Comparison of ENCODE assay signal across 27 cellular contexts in the genomic region with DNA sequence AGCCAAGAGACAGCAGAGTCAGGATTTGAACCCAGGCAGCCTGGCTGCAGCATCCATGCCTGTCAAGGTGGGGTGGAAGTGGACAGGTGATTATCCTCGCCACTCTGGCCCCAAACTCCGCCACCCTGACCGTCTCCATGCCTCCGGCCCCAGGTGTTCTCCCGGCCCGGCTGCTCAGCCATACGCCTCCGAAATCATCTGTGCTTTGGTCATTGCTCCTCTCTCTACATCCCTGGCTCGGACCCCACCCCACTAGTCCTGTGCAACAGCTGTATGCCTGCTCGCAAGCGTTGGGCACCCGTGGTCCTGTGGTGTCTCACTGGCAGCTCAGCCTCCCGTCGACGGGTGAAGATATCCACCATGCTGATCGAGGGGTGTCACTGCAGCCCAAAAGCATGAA. TPM values are rescaled to one million over a fixed set of nuclear protein-coding genes. Genes with fewer than 3 reads are reported as not detected.
"Had no signal": no experiment of that assay in that cellular context is flagged by ENCODE, and none has a peak within 500 bp of the region (broad histone marks: within the 10 kb centered on the region; RNA-seq: fewer than 3 reads in every experiment).

No MANE protein-coding gene starts in this region.

- H3K36me3 ChIP-seq: lower lobe of right lung, pancreas, sigmoid colon, tibial artery, upper lobe of left lung had no signal

- H3K4me3 ChIP-seq: lower lobe of right lung, pancreas, sigmoid colon, testis, tibial artery, upper lobe of left lung had no signal

- H3K27ac ChIP-seq: lower lobe of right lung, pancreas, sigmoid colon, testis, tibial artery, upper lobe of left lung had no signal

- H3K27me3 ChIP-seq: pancreas, sigmoid colon, testis, tibial artery, upper lobe of left lung had no signal

- ATAC-seq: left ventricle myocardium superior; lower lobe of right lung; naive thymus-derived CD8-positive, alpha-beta T cell; pancreas; stimulated activated memory B cell treated with anti-CD40 and anti-IgM and Interleukin-4, amounts not matched to agents 10 μg/mL and 1 μg/mL and 100 μg/mL, for 72 hours; stimulated activated naive CD8-positive, alpha-beta T cell treated with anti-CD3 and anti-CD28 coated beads, Interleukin-15, Interleukin-2, amounts not matched to agents 100 U/mL and 50 U/mL, for 24 hours had no signal

- FAIRE-seq: frontal cortex, keratinocyte, pancreas, urothelium cell line had no signal

- H3K9me3 ChIP-seq: lower lobe of right lung, pancreas, sigmoid colon, testis, tibial artery, upper lobe of left lung had no signal

- DNase-seq: cortex of kidney; effector CD4-positive, alpha-beta T cell; head of caudate nucleus; left ventricle myocardium superior; lower lobe of right lung; naive thymus-derived CD8-positive, alpha-beta T cell; nephron progenitor cell; occipital lobe; pancreas; sigmoid colon; stimulated activated CD4-positive, alpha-beta T cell treated with anti-CD3 and anti-CD28 coated beads, Interleukin-4, amount 100 ng/mL, for 4 hours; stimulated activated naive CD8-positive, alpha-beta T cell treated with anti-CD3 and anti-CD28 coated beads, Interleukin-15, Interleukin-2, amounts not matched to agents 100 U/mL and 50 U/mL, for 24 hours; substantia nigra; testis; tibial artery; upper lobe of left lung had no signal

RNA-seq across cellular contexts. Expression of a gene that starts 3.9 kb away (rescaled TPM):
- total RNA-seq: fibroblast of villous mesenchyme; glomerular endothelial cell; mesenteric fat pad; myocyte; naive thymus-derived CD8-positive, alpha-beta T cell; occipital lobe; posterior vena cava; skeletal muscle tissue; upper lobe of left lung had no signal
- polyA plus RNA-seq: esophagus; keratinocyte; naive thymus-derived CD8-positive, alpha-beta T cell had no signal
